In the genomic region with DNA sequence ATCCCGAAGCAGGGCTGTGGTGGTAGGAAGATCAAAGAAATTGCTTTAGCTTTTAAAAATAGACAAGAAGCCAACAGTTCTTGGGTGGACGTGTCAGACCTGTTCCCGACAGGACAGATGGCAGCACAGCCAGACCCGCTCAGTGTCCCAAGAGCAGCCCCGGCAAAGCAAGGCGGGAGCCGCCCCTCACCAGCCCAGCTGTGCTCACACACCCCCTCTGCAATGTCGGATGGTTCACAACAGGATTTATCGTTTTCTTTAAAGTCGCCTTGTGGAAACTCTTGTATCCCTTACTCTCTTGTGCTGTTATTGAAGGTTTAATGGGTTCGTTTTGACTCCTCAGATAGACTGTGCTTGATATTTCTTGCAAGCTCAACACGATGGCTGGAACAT, we compare ENCODE assay signal across 26 cellular contexts.
DNase-seq lines count a peak whose midpoint lies in the region; ATAC-seq and TF ChIP-seq lines count a peak whose summit lies in the region.
"Had no signal": no experiment of that assay in that cellular context is flagged by ENCODE, and none has a peak within 500 bp of the region (broad histone marks: within the 10 kb centered on the region; RNA-seq: fewer than 3 reads in every experiment).

No MANE protein-coding gene starts in this region.

- peak overlapping the region; percentile 4 for H3K9ac ChIP-seq in adipocyte (ENCODE audit: low read length)

- H3K4me1 Mint-ChIP-seq in glutamatergic neuron (ENCODE audit: low read depth, unreplicated experiment) (peaks cover 22% of the 10 kb centered on the region), nephron progenitor cell (peaks cover 15% of the 10 kb centered on the region)
- H3K4me1 Mint-ChIP-seq: endodermal cell had no signal

- H3K36me3 Mint-ChIP-seq in glutamatergic neuron (ENCODE audit: unreplicated experiment) (peaks cover 4% of the 10 kb centered on the region), nephron progenitor cell (ENCODE audit: low read depth) (no peaks in the 10 kb centered on the region)
- H3K36me3 Mint-ChIP-seq: activated CD4-positive, alpha-beta memory T cell treated with anti-CD3 and anti-CD28 coated beads for 36 hours; activated naive CD4-positive, alpha-beta T cell treated with anti-CD3 and anti-CD28 coated beads, Interleukin-2, amount 50 U/mL, for 72 hours; type B pancreatic cell had no signal

- peaks cover 20% of the 10 kb centered on the region for H3K4me1 ChIP-seq in adipocyte (ENCODE audit: control insufficient read depth, insufficient read depth, low read length)
- H3K4me1 ChIP-seq in prostate gland (replicated peaks) = no peaks in the 10 kb centered on the region
- H3K4me1 ChIP-seq in uterus = peaks cover 4 to 23% of the 10 kb centered on the region in 2 donors
- H3K4me1 ChIP-seq: left ventricle myocardium inferior had no signal

- WGBS in prostate gland = 19% methylated on average over 12 of the region's 12 CpGs

- H3K4me3 Mint-ChIP-seq in glutamatergic neuron (ENCODE audit: unreplicated experiment) (peak overlapping the region; percentile 14), nephron progenitor cell (no peak overlapping the region)
- H3K4me3 Mint-ChIP-seq: activated CD4-positive, alpha-beta memory T cell treated with anti-CD3 and anti-CD28 coated beads for 36 hours; endodermal cell; type B pancreatic cell had no signal

- no peak overlapping the region for H3K4me3 ChIP-seq in adipocyte (ENCODE audit: low read length)
- no peak overlapping the region for H3K4me3 ChIP-seq in prostate gland
- H3K4me3 ChIP-seq in uterus = peak overlapping the region in 1 of 2 donors; percentile 16
- H3K4me3 ChIP-seq: ascending aorta, left ventricle myocardium inferior, psoas muscle, smooth muscle cell had no signal

- TF ChIP-seq CTCF in glutamatergic neuron (IDR thresholded peaks at IDR 0.05; ENCODE audit: partially characterized antibody, unreplicated experiment) (no peak), prostate gland (IDR thresholded peaks at IDR 0.05) (no peak), uterus (IDR thresholded peaks at IDR 0.05) (no peak), nephron progenitor cell (IDR thresholded peaks at IDR 0.05) (no peak), omental fat pad (IDR thresholded peaks at IDR 0.05) (no peak)

- H3K27me3 ChIP-seq in adipocyte (replicated peaks; ENCODE audit: control insufficient read depth, insufficient read depth, low read length) (no peaks in the 10 kb centered on the region), prostate gland (replicated peaks; ENCODE audit: insufficient read depth) (no peaks in the 10 kb centered on the region), uterus (no peaks in the 10 kb centered on the region)
- H3K27me3 ChIP-seq: ascending aorta had no signal

- intact Hi-C loops in prostate gland (cut with DNase I) (loop anchor here (5.0 to 10.0 kb wide), 2 partner anchors 34 to 704 kb away; no protein-coding TSS in a partner anchor), uterus (cut with DNase I; ENCODE audit: low total_unique reads) (no loop called here)

- DNase-seq in adipocyte (ENCODE audit: low read depth) = no peak
- peak; percentile 60 for DNase-seq in glutamatergic neuron
- DNase-seq in prostate gland (ENCODE audit: low spot score) = no peak
- DNase-seq in uterus = no peak
- DNase-seq in nephron progenitor cell = no peak
- no peak for DNase-seq in omental fat pad (ENCODE audit: low spot score)
- DNase-seq: activated CD4-positive, alpha-beta memory T cell treated with anti-CD3 and anti-CD28 coated beads for 36 hours; activated CD8-positive, alpha-beta memory T cell treated with anti-CD3 and anti-CD28 coated beads, Interleukin-2, amount 50 U/mL, for 48 hours; C1 segment of cervical spinal cord; DND-41; endodermal cell; left ventricle myocardium inferior; NCI-H1417 treated with DMSO at 0.1 percent for 48 hours; NCI-H2081; NCI-H2227 treated with DMSO at 0.1 percent for 48 hours; NCI-H526 treated with DMSO at 0.1 percent for 48 hours; psoas muscle; stimulated activated CD4-positive, alpha-beta T cell treated with anti-CD3 and anti-CD28 coated beads, Interleukin-1b, Interleukin-23, amount 100 ng/mL, for 48 hours; stimulated activated CD8-positive, alpha-beta memory T cell treated with anti-CD3 and anti-CD28 coated beads, Interleukin-4, amount 100 ng/mL, for 48 hours; T-helper 1 cell had no signal

- H3K27ac ChIP-seq in prostate gland (peak overlapping the region; percentile 6 to 12), uterus (peak overlapping the region; percentile 78 to 87)
- H3K27ac ChIP-seq: ascending aorta, left ventricle myocardium inferior, psoas muscle had no signal

- peaks cover 2% of the 10 kb centered on the region for H3K9me3 Mint-ChIP-seq in glutamatergic neuron (ENCODE audit: unreplicated experiment)
- H3K9me3 Mint-ChIP-seq in nephron progenitor cell = peaks cover 16% of the 10 kb centered on the region
- H3K9me3 Mint-ChIP-seq: activated CD4-positive, alpha-beta memory T cell treated with anti-CD3 and anti-CD28 coated beads for 36 hours; activated naive CD4-positive, alpha-beta T cell treated with anti-CD3 and anti-CD28 coated beads, Interleukin-2, amount 50 U/mL, for 72 hours; type B pancreatic cell had no signal

- ATAC-seq in HG02588 (IDR thresholded peaks at IDR 0.05; ENCODE audit: unreplicated experiment) = no peak
- no peak for ATAC-seq in omental fat pad (ENCODE audit: low FRiP score)
- ATAC-seq: activated CD4-positive, CD25-positive, alpha-beta regulatory T cell treated with anti-CD3 and anti-CD28 coated beads, Interleukin-2, amount 50 U/mL, for 24 hours; activated naive CD4-positive, alpha-beta T cell treated with anti-CD3 and anti-CD28 coated beads, Interleukin-2, amount 50 U/mL, for 72 hours had no signal

- H3K9me3 ChIP-seq in adipocyte (ENCODE audit: control insufficient read depth, low read length) (no peaks in the 10 kb centered on the region), prostate gland (no peaks in the 10 kb centered on the region), uterus (no peaks in the 10 kb centered on the region)
- H3K9me3 ChIP-seq: ascending aorta, left ventricle myocardium inferior, psoas muscle had no signal

- H3K36me3 ChIP-seq in adipocyte (ENCODE audit: control insufficient read depth, insufficient read depth, low read length, severe bottlenecking) = no peaks in the 10 kb centered on the region
- H3K36me3 ChIP-seq in prostate gland = no peaks in the 10 kb centered on the region
- H3K36me3 ChIP-seq in uterus = no peaks in the 10 kb centered on the region
- H3K36me3 ChIP-seq: ascending aorta, left ventricle myocardium inferior had no signal

- H3K27ac Mint-ChIP-seq in glutamatergic neuron (ENCODE audit: unreplicated experiment) (peak overlapping the region; percentile 82), nephron progenitor cell (no peak overlapping the region)
- H3K27ac Mint-ChIP-seq: activated CD4-positive, alpha-beta memory T cell treated with anti-CD3 and anti-CD28 coated beads for 36 hours; activated naive CD4-positive, alpha-beta T cell treated with anti-CD3 and anti-CD28 coated beads, Interleukin-2, amount 50 U/mL, for 72 hours; endodermal cell; type B pancreatic cell had no signal

- H3K27me3 Mint-ChIP-seq in glutamatergic neuron (ENCODE audit: unreplicated experiment) = no peaks in the 10 kb centered on the region
- peaks cover 6% of the 10 kb centered on the region for H3K27me3 Mint-ChIP-seq in nephron progenitor cell (ENCODE audit: low read depth, poor library complexity)

- no peak for TF ChIP-seq POLR2A in prostate gland (IDR thresholded peaks at IDR 0.05)
- TF ChIP-seq POLR2A in uterus (IDR thresholded peaks at IDR 0.05) = no peak
